23 cellular contexts compared by ENCODE assay signal in genomic region chr19:13890136-13890535, GRCh38. TPM values are rescaled to one million over a fixed set of nuclear protein-coding genes. Genes with fewer than 3 reads are reported as not detected.
DNase-seq lines count a peak whose midpoint lies in the region; ATAC-seq, FAIRE-seq and TF ChIP-seq lines count a peak whose summit lies in the region.
"Had no signal": no experiment of that assay in that cellular context is flagged by ENCODE, and none has a peak within 500 bp of the region (broad histone marks: within the 10 kb centered on the region; RNA-seq: fewer than 3 reads in every experiment).

No MANE protein-coding gene starts in this region.

- TF ChIP-seq CTCF in RWPE1 (conservative IDR thresholded peaks at IDR 0.05; ENCODE audit: low read depth) (no peak), H1 (IDR thresholded peaks at IDR 0.05; ENCODE audit: control extremely low read depth in 1 of 3, insufficient read depth in 1 of 3, low read depth in 1 of 3, low read length in 3 of 3) (no peak)

- H3K4me2 ChIP-seq in H1 (ENCODE audit: insufficient read depth in 1 of 2, low read depth in 2 of 2, low read length in 2 of 2) = no peak overlapping the region
- H3K4me2 ChIP-seq: A549, BLaER1 had no signal

- WGBS in H1 (ENCODE audit: extremely low coverage in 1 of 2, insufficient coverage in 1 of 2, insufficient read length in 1 of 2, insufficient replicate concordance in 2 of 2, low coverage in 1 of 2, low lambda C conversion rate in 2 of 2, missing lambda C conversion rate in 1 of 2), 2 experiments = 92% methylated on average over 13 of the region's 13 CpGs; no CpG with 5 or more reads in 1 of the 2 experiments

- no peaks in the 10 kb centered on the region for H3K36me3 ChIP-seq in H1 (ENCODE audit: control insufficient read depth in 2 of 4, insufficient read depth in 4 of 4, low read length in 3 of 4)
- H3K36me3 ChIP-seq: BE2C, BLaER1 had no signal

- H3K4ac ChIP-seq in H1 (replicated peaks; ENCODE audit: insufficient read length, low read depth, low read length) = no peak overlapping the region

- no peak overlapping the region for H3K27ac Mint-ChIP-seq in activated T-cell treated with anti-CD3 and anti-CD28 coated beads, Interleukin-2, amount 50 U/mL, for 72 hours
- H3K27ac Mint-ChIP-seq: CD14-positive monocyte; CD4-positive, alpha-beta memory T cell; CD4-positive, CD25-positive, alpha-beta regulatory T cell; CD8-positive, alpha-beta memory T cell had no signal

- H3K18ac ChIP-seq in H1 (ENCODE audit: extremely low read depth, low read length) = no peak overlapping the region

- H4K91ac ChIP-seq in H1 (replicated peaks; ENCODE audit: insufficient read length, low read length) = no peak overlapping the region

- no peak overlapping the region for H2BK15ac ChIP-seq in H1 (ENCODE audit: low read length)

- H3K27me3 ChIP-seq in H1 (replicated peaks in 1 of 4; ENCODE audit: control insufficient read depth in 3 of 4, extremely low read depth in 1 of 4, insufficient read depth in 3 of 4, low read length in 3 of 4) = no peaks in the 10 kb centered on the region
- H3K27me3 ChIP-seq: BE2C, BLaER1 had no signal

- no peak for TF ChIP-seq RAD21 in H1 (IDR thresholded peaks at IDR 0.05 in 1 of 2, conservative IDR thresholded peaks at IDR 0.05 in 1 of 2; ENCODE audit: low read depth in 2 of 2, low read length in 2 of 2)

- no peak for ATAC-seq in activated T-cell treated with anti-CD3 and anti-CD28 coated beads, Interleukin-2, amount 50 U/mL, for 72 hours (replicated peaks in 1 of 2)
- ATAC-seq: A549 had no signal

- no peak overlapping the region for H4K5ac ChIP-seq in H1 (ENCODE audit: insufficient read length, low read depth, low read length)

- no peaks in the 10 kb centered on the region for H3K36me3 Mint-ChIP-seq in activated T-cell treated with anti-CD3 and anti-CD28 coated beads, Interleukin-2, amount 50 U/mL, for 72 hours (ENCODE audit: insufficient read depth in 2 of 2)
- H3K36me3 Mint-ChIP-seq: CD4-positive, CD25-positive, alpha-beta regulatory T cell; CD8-positive, alpha-beta memory T cell had no signal

- no peak overlapping the region for H3K4me3 ChIP-seq in H1 (ENCODE audit: extremely low read depth in 1 of 4, insufficient read depth in 2 of 4, low read depth in 3 of 4, low read length in 4 of 4)
- H3K4me3 ChIP-seq: A549, BLaER1 had no signal

- DNase-seq in D341Med (ENCODE audit: low spot score) (peak; percentile 21), RWPE1 (ENCODE audit: low spot score) (no peak), H1 (ENCODE audit: low read depth in 1 of 2, low spot score in 2 of 2) (no peak), ACHN (no peak), NCI-H526 treated with DMSO at 0.1 percent for 48 hours (lab: John Stamatoyannopoulos, UW) (no peak)
- no peak for DNase-seq in activated T-cell treated with anti-CD3 and anti-CD28 coated beads, Interleukin-2, amount 50 U/mL, for 72 hours
- DNase-seq: BE2C; C1 segment of cervical spinal cord; CD4-positive, alpha-beta memory T cell; CD4-positive, CD25-positive, alpha-beta regulatory T cell; CD8-positive, alpha-beta memory T cell; COR-L47; DMS79 treated with DMSO at 0.1 percent for 48 hours; GF-D8 had no signal

- H3K56ac ChIP-seq in H1 (replicated peaks; ENCODE audit: insufficient read length, low read depth, low read length) = no peak overlapping the region

- no peak overlapping the region for H2BK12ac ChIP-seq in H1 (ENCODE audit: low read depth, low read length)

- no peaks in the 10 kb centered on the region for H3K9me3 ChIP-seq in H1 (ENCODE audit: insufficient read depth in 2 of 2, low read depth in 1 of 2, low read length in 1 of 2)
- H3K9me3 ChIP-seq: A549, BE2C, BLaER1 had no signal

- H3K4me1 ChIP-seq in H1 (replicated peaks in 1 of 4; ENCODE audit: control insufficient read depth in 3 of 4, insufficient read depth in 4 of 4, low read length in 3 of 4) = no peaks in the 10 kb centered on the region
- H3K4me1 ChIP-seq: A549, BE2C had no signal

- no peaks in the 10 kb centered on the region for H3K9me3 Mint-ChIP-seq in activated T-cell treated with anti-CD3 and anti-CD28 coated beads, Interleukin-2, amount 50 U/mL, for 72 hours
- H3K9me3 Mint-ChIP-seq: CD14-positive monocyte; CD4-positive, alpha-beta memory T cell; CD4-positive, CD25-positive, alpha-beta regulatory T cell; CD8-positive, alpha-beta memory T cell had no signal

- H3K4me3 Mint-ChIP-seq in activated T-cell treated with anti-CD3 and anti-CD28 coated beads, Interleukin-2, amount 50 U/mL, for 72 hours = no peak overlapping the region
- H3K4me3 Mint-ChIP-seq: CD14-positive monocyte; CD4-positive, alpha-beta memory T cell; CD4-positive, CD25-positive, alpha-beta regulatory T cell; CD8-positive, alpha-beta memory T cell had no signal

- H3K79me1 ChIP-seq in H1 (ENCODE audit: low read depth, low read length) = no peaks in the 10 kb centered on the region

- H3K27ac ChIP-seq in RWPE1 (peak overlapping the region; percentile 96), H1 (ENCODE audit: low read depth, low read length) (no peak overlapping the region)
- H3K27ac ChIP-seq: 22Rv1, A549, BLaER1 had no signal

- no peaks in the 10 kb centered on the region for H3K79me2 ChIP-seq in H1 (ENCODE audit: control insufficient read depth in 1 of 2, insufficient read depth in 2 of 2, low read length in 2 of 2)

- H4K8ac ChIP-seq in H1 (ENCODE audit: extremely low read depth, insufficient read depth, low read length) = peak overlapping the region; percentile 79; the same call in 1 of the 2 replicates

- no peak overlapping the region for H2AFZ ChIP-seq in H1 (ENCODE audit: low read length)

- TF ChIP-seq POLR2A in H1 (IDR thresholded peaks at IDR 0.05; ENCODE audit: control extremely low read depth in 1 of 2, low read depth in 2 of 2, low read length in 2 of 2) = no peak

- in situ Hi-C loops in ACHN (cut with HindIII; ENCODE audit: low pct_ligation_motif_present, low pct_unique_long_range_greater_than_20kb, low sequenced_read_pairs) = no loop called here

- H3K9ac ChIP-seq in H1 (replicated peaks in 1 of 4; ENCODE audit: extremely low read depth in 1 of 4, low read depth in 3 of 4, low read length in 3 of 4) = no peak overlapping the region
- H3K9ac ChIP-seq: BLaER1 had no signal

- H2BK120ac ChIP-seq in H1 (replicated peaks; ENCODE audit: low read depth, low read length) = no peak overlapping the region

- no peak overlapping the region for H3K14ac ChIP-seq in H1 (ENCODE audit: insufficient read length)

- H2AK5ac ChIP-seq in H1 (ENCODE audit: low read depth, low read length) = no peak overlapping the region

- no peak for TF ChIP-seq EP300 in H1 (IDR thresholded peaks at IDR 0.05; ENCODE audit: borderline replicate concordance in 1 of 2, low read depth in 2 of 2, low read length in 2 of 2)

- POLR2A ChIA-PET in RWPE1 (lab: Yijun Ruan, JAX; ENCODE audit: low non-redundant PET) (no interaction called here), H1 (lab: Charles Lee; ENCODE audit: partially characterized antibody) (interaction anchor here (1.5 kb wide), 1 partner anchor 10 kb away, joined by 4 read pairs; no protein-coding TSS in a partner anchor)

- H3K23me2 ChIP-seq in H1 (ENCODE audit: low read depth, low read length) = no peaks in the 10 kb centered on the region

- CTCF ChIA-PET in RWPE1 (lab: Yijun Ruan, JAX) (no interaction called here), H1 (lab: Charles Lee; ENCODE audit: partially characterized antibody) (interaction anchor here (1.0 to 3.1 kb wide), 2 partner anchors 9 to 15 kb away, joined by 3 to 12 read pairs; no protein-coding TSS in a partner anchor)

- no peaks in the 10 kb centered on the region for H4K20me1 ChIP-seq in H1 (replicated peaks in 1 of 2; ENCODE audit: control insufficient read depth in 1 of 2, insufficient read depth in 2 of 2, low read length in 2 of 2)
- H4K20me1 ChIP-seq: BLaER1 had no signal

- no peak overlapping the region for H2BK20ac ChIP-seq in H1 (ENCODE audit: low read length)

- H2BK5ac ChIP-seq in H1 (ENCODE audit: low read depth, low read length) = no peak overlapping the region

- H3K4me1 Mint-ChIP-seq in activated T-cell treated with anti-CD3 and anti-CD28 coated beads, Interleukin-2, amount 50 U/mL, for 72 hours (ENCODE audit: low read depth) = peaks cover 7% of the 10 kb centered on the region
- H3K4me1 Mint-ChIP-seq: CD14-positive monocyte; CD4-positive, CD25-positive, alpha-beta regulatory T cell had no signal

- FAIRE-seq in H1 (lab: Jason Lieb, UNC) = no peak
- FAIRE-seq: A549, D721Med, G401.6, GM12891, GM19239 had no signal

- H3K27me3 Mint-ChIP-seq in activated T-cell treated with anti-CD3 and anti-CD28 coated beads, Interleukin-2, amount 50 U/mL, for 72 hours (ENCODE audit: low read depth) = no peaks in the 10 kb centered on the region
- H3K27me3 Mint-ChIP-seq: CD4-positive, alpha-beta memory T cell; CD4-positive, CD25-positive, alpha-beta regulatory T cell; CD8-positive, alpha-beta memory T cell had no signal

- H3K23ac ChIP-seq in H1 (ENCODE audit: insufficient read length) = no peak overlapping the region

RNA-seq across cellular contexts. Expression of gene NANOS3, which starts 13.2 kb away (rescaled TPM):
- not detected in 2 replicates for total RNA-seq in H1 (2021; fragmentation: NEBNext Ultra II Directional; extraction: Animal tissue kit (Norgen Biotek cat#: 25700))
- polyA plus RNA-seq in H1 (2011; rRNA removed) = 0.14 and 0.62 TPM in 2 replicates
- not detected for polyA plus RNA-seq in H1 (2011; cell fraction: cytosol; rRNA removed)
- not detected for polyA plus RNA-seq in H1 (2011; cell fraction: nucleus; rRNA removed)
- polyA plus RNA-seq in H1 (2012, experiment 1 of 2) = 0.69 to 0.83 TPM in 2 of 4 replicates, not detected in the others
- polyA plus RNA-seq in H1 (2012, experiment 2 of 2) = not detected
- polyA plus RNA-seq in H1 (2013, experiment 1 of 2) = 1.2 TPM
- polyA plus RNA-seq in H1 (2013, experiment 2 of 2) = 1.3 TPM
- not detected in 2 replicates for polyA minus RNA-seq in H1 (2011; rRNA and poly(A)+ RNA removed)
- not detected for polyA minus RNA-seq in H1 (2011; cell fraction: cytosol; rRNA and poly(A)+ RNA removed)
- not detected for polyA minus RNA-seq in H1 (2011; cell fraction: nucleus; rRNA and poly(A)+ RNA removed)
- total RNA-seq in activated T-cell treated with anti-CD3 and anti-CD28 coated beads, Interleukin-2, amount 50 U/mL, for 72 hours = 1 to 10 TPM; 3.1 to 3.8 TPM
- total RNA-seq: A172; CD4-positive, alpha-beta memory T cell; CD4-positive, CD25-positive, alpha-beta regulatory T cell had no signal
- polyA plus RNA-seq: CD14-positive monocyte; CD4-positive, alpha-beta memory T cell; CD4-positive, CD25-positive, alpha-beta regulatory T cell; CD8-positive, alpha-beta memory T cell had no signal

RNA-seq across cellular contexts. Expression of gene BRME1, which starts 15.8 kb away (rescaled TPM):
- 4.6 and 4.7 TPM in 2 replicates for total RNA-seq in H1 (2021; fragmentation: NEBNext Ultra II Directional; extraction: Animal tissue kit (Norgen Biotek cat#: 25700))
- polyA plus RNA-seq in H1 (2011; rRNA removed) = 4.6 and 6.0 TPM in 2 replicates
- polyA plus RNA-seq in H1 (2011; cell fraction: cytosol; rRNA removed) = 5.2 TPM
- polyA plus RNA-seq in H1 (2011; cell fraction: nucleus; rRNA removed) = 12.9 TPM
- 2.8 to 5.0 TPM (median 3.9 TPM) in 4 replicates for polyA plus RNA-seq in H1 (2012, experiment 1 of 2)
- 3.1 TPM for polyA plus RNA-seq in H1 (2012, experiment 2 of 2)
- 3.8 TPM for polyA plus RNA-seq in H1 (2013, experiment 1 of 2)
- polyA plus RNA-seq in H1 (2013, experiment 2 of 2) = 3.4 TPM
- 2.5 and 3.4 TPM in 2 replicates for polyA minus RNA-seq in H1 (2011; rRNA and poly(A)+ RNA removed)
- polyA minus RNA-seq in H1 (2011; cell fraction: cytosol; rRNA and poly(A)+ RNA removed) = 3.8 TPM
- 7.3 TPM for polyA minus RNA-seq in H1 (2011; cell fraction: nucleus; rRNA and poly(A)+ RNA removed)
- 10 to 100 TPM; 13.2 to 15.7 TPM for total RNA-seq in activated T-cell treated with anti-CD3 and anti-CD28 coated beads, Interleukin-2, amount 50 U/mL, for 72 hours

RNA-seq across cellular contexts. Expression of gene CC2D1A, which starts 15.9 kb away (rescaled TPM):
- 33.0 and 36.4 TPM in 2 replicates for total RNA-seq in H1 (2021; fragmentation: NEBNext Ultra II Directional; extraction: Animal tissue kit (Norgen Biotek cat#: 25700))
- polyA plus RNA-seq in H1 (2011; rRNA removed) = 12.5 and 20.5 TPM in 2 replicates
- 17.1 TPM for polyA plus RNA-seq in H1 (2011; cell fraction: cytosol; rRNA removed)
- polyA plus RNA-seq in H1 (2011; cell fraction: nucleus; rRNA removed) = 71.1 TPM
- polyA plus RNA-seq in H1 (2012, experiment 1 of 2) = 20.2 to 39.2 TPM (median 31.7 TPM) in 4 replicates
- 21.2 TPM for polyA plus RNA-seq in H1 (2012, experiment 2 of 2)
- polyA plus RNA-seq in H1 (2013, experiment 1 of 2) = 17.9 TPM
- 16.1 TPM for polyA plus RNA-seq in H1 (2013, experiment 2 of 2)
- polyA minus RNA-seq in H1 (2011; rRNA and poly(A)+ RNA removed) = 15.8 and 22.9 TPM in 2 replicates
- polyA minus RNA-seq in H1 (2011; cell fraction: cytosol; rRNA and poly(A)+ RNA removed) = 17.1 TPM
- 19.3 TPM for polyA minus RNA-seq in H1 (2011; cell fraction: nucleus; rRNA and poly(A)+ RNA removed)
- 10 to 100 TPM; 39.4 to 44.7 TPM for total RNA-seq in activated T-cell treated with anti-CD3 and anti-CD28 coated beads, Interleukin-2, amount 50 U/mL, for 72 hours

RNA-seq across cellular contexts. Expression of gene PODNL1, which starts 48.1 kb away (rescaled TPM):
- 0.75 and 1.5 TPM in 2 replicates for total RNA-seq in H1 (2021; fragmentation: NEBNext Ultra II Directional; extraction: Animal tissue kit (Norgen Biotek cat#: 25700))
- 1.0 and 2.3 TPM in 2 replicates for polyA plus RNA-seq in H1 (2011; rRNA removed)
- polyA plus RNA-seq in H1 (2011; cell fraction: cytosol; rRNA removed) = 1.8 TPM
- polyA plus RNA-seq in H1 (2011; cell fraction: nucleus; rRNA removed) = 2.7 TPM
- polyA plus RNA-seq in H1 (2012, experiment 1 of 2) = 0.61 to 2.0 TPM (median 1.5 TPM) in 4 replicates
- 1.7 TPM for polyA plus RNA-seq in H1 (2012, experiment 2 of 2)
- 0.18 TPM for polyA plus RNA-seq in H1 (2013, experiment 1 of 2)
- 0.68 TPM for polyA plus RNA-seq in H1 (2013, experiment 2 of 2)
- 0.22 TPM in 1 of 2 replicates, not detected in the other for polyA minus RNA-seq in H1 (2011; rRNA and poly(A)+ RNA removed)
- not detected for polyA minus RNA-seq in H1 (2011; cell fraction: cytosol; rRNA and poly(A)+ RNA removed)
- 1.2 TPM for polyA minus RNA-seq in H1 (2011; cell fraction: nucleus; rRNA and poly(A)+ RNA removed)
- total RNA-seq in activated T-cell treated with anti-CD3 and anti-CD28 coated beads, Interleukin-2, amount 50 U/mL, for 72 hours = under 1 TPM in 1 of 2 donors, not detected in 1; 0.81 TPM
- total RNA-seq: CD4-positive, alpha-beta memory T cell; CD4-positive, CD25-positive, alpha-beta regulatory T cell had no signal
- polyA plus RNA-seq: CD4-positive, alpha-beta memory T cell; CD8-positive, alpha-beta memory T cell had no signal
